Comparison of ENCODE assay signal across 24 cellular contexts in the genomic region with DNA sequence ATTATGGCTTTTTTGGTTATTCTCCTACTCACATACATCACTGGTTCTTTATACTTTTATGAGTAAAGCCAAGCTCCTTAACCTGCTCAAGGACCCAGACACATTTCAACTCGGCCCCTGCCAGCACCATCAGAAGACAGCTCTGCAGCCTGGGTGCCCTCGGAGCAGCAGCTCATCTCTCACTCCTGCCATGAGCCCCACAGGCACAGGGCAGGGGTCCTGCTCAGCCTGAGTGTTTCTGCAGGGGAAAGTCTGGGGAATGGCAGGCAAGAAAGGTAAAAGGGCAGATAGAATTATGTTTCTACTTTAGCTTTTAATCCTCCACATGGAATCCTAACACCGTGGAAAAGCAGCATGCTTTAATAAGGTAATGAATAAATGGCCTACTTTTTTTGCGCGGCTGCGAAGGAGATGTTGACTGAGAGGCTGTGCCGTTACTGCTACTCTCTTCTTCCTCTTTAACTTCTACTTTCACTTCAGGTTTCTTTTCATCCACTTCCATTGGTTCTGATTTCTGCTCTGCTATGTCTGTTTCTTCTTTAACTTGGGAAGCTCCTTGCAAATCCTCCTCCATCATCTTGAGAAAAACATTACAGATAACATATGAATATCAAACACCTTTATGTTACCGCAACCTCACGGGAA. TPM values are rescaled to one million over a fixed set of nuclear protein-coding genes. Genes with fewer than 3 reads are reported as not detected.
DNase-seq lines count a peak whose midpoint lies in the region; ATAC-seq, FAIRE-seq and TF ChIP-seq lines count a peak whose summit lies in the region.
"Had no signal": no experiment of that assay in that cellular context is flagged by ENCODE, and none has a peak within 500 bp of the region (broad histone marks: within the 10 kb centered on the region; RNA-seq: fewer than 3 reads in every experiment).

No MANE protein-coding gene starts in this region.

- peak overlapping the region; percentile 48 for H2BK15ac ChIP-seq in mesenchymal stem cell (ENCODE audit: low read depth, poor library complexity, severe bottlenecking)

- H3K9ac ChIP-seq in mesenchymal stem cell (ENCODE audit: low read length) = no peak overlapping the region

- no peak overlapping the region for H2AK5ac ChIP-seq in mesenchymal stem cell (ENCODE audit: low read length, severe bottlenecking)

- no peak overlapping the region for H3K14ac ChIP-seq in mesenchymal stem cell (ENCODE audit: low read length in 2 of 2)

- POLR2A ChIA-PET in OCI-LY7 (lab: Charles Lee) = no interaction called here

- H3K27ac ChIP-seq in OCI-LY7 (ENCODE audit: low read depth, low read length, poor library complexity, severe bottlenecking) (peak overlapping the region; percentile 54), mesenchymal stem cell (ENCODE audit: low read length, poor library complexity, severe bottlenecking) (no peak overlapping the region)
- H3K27ac ChIP-seq: esophagus squamous epithelium, psoas muscle, stomach had no signal

- H3K27ac Mint-ChIP-seq in CD14-positive monocyte = peak overlapping the region; percentile 9 to 73 (median 59)

- H3K36me3 ChIP-seq in OCI-LY7 (ENCODE audit: insufficient read depth, low read length) (peaks cover 83% of the 10 kb centered on the region), mesenchymal stem cell (ENCODE audit: control insufficient read depth in 1 of 2, insufficient read depth in 2 of 2, low read depth in 1 of 2, low read length in 2 of 2) (peaks cover 60 to 79% of the 10 kb centered on the region in 2 experiments)

- H3K9me2 ChIP-seq in OCI-LY7 (ENCODE audit: insufficient read depth, low read length) = no peaks in the 10 kb centered on the region

- H3K27me3 Mint-ChIP-seq in CD14-positive monocyte (ENCODE audit: low read depth in 3 of 3) = peaks cover 0 to 2% (median 0%) of the 10 kb centered on the region in 3 donors

- peak; percentile 9 for FAIRE-seq in GM18507 (lab: Jason Lieb, UNC)

- H2AFZ ChIP-seq in OCI-LY7 (ENCODE audit: low read length) = no peak overlapping the region
- H2AFZ ChIP-seq in mesenchymal stem cell (ENCODE audit: low read depth, low read length) = no peak overlapping the region

- H2BK120ac ChIP-seq in mesenchymal stem cell (ENCODE audit: low read depth, low read length) = no peak overlapping the region

- no peak for TF ChIP-seq CTCF in CD14-positive monocyte (IDR thresholded peaks at IDR 0.05)
- TF ChIP-seq CTCF in OCI-LY7 (conservative IDR thresholded peaks at IDR 0.05; ENCODE audit: low read length) = no peak

- no peaks in the 10 kb centered on the region for H3K79me2 ChIP-seq in OCI-LY7 (ENCODE audit: insufficient read depth, low read depth, low read length)

- no TSS peak for BruUV-seq in OCI-LY7 (replicated peaks; lab: Mats Ljungman, UMichigan)

- DNase-seq in CD14-positive monocyte (ENCODE audit: low spot score) (no peak), GM18507 (ENCODE audit: extremely low spot score, insufficient read length, low read depth) (no peak), OCI-LY7 (ENCODE audit: low spot score) (peak; percentile 24), mesenchymal stem cell (no peak), OCI-M1 (lab: John Stamatoyannopoulos, UW) (no peak)
- DNase-seq in activated CD8-positive, alpha-beta memory T cell treated with anti-CD3 and anti-CD28 coated beads, Interleukin-2, amount 50 U/mL, for 4 hours = no peak
- DNase-seq: activated naive CD4-positive, alpha-beta T cell treated with anti-CD3 and anti-CD28 coated beads, Interleukin-2, amount 50 U/mL, for 16 hours; activated T-cell treated with anti-CD3 and anti-CD28 coated beads for 4 hours; cerebellar nuclear complex; effector memory CD4-positive, alpha-beta T cell; esophagus squamous epithelium; GOT3; left cardiac atrium; midbrain; NCI-H187 treated with DMSO at 0.1 percent for 48 hours; NCI-H2227 treated with DMSO at 0.1 percent for 48 hours; NCI-H82; psoas muscle; stimulated activated CD4-positive, alpha-beta T cell treated with anti-CD3 and anti-CD28 coated beads, Interleukin-2, amount 100 ng/mL, for 24 hours; stomach; SW 1271; trophoblast cell had no signal

- H3K4me2 ChIP-seq in OCI-LY7 (ENCODE audit: low read length) = peak overlapping the region; percentile 46; the same call in 1 of the 2 replicates
- H3K4me2 ChIP-seq in mesenchymal stem cell (ENCODE audit: low read length, poor library complexity, severe bottlenecking) = no peak overlapping the region

- H3K4me1 Mint-ChIP-seq in CD14-positive monocyte = peaks cover 17% of the 10 kb centered on the region

- H3K4ac ChIP-seq in mesenchymal stem cell (ENCODE audit: low read depth in 1 of 2, low read length in 2 of 2) = no peak overlapping the region

- no peak overlapping the region for H3K23ac ChIP-seq in mesenchymal stem cell (ENCODE audit: low read length in 2 of 2)

- no peak overlapping the region for H3K4me3 Mint-ChIP-seq in CD14-positive monocyte

- intact Hi-C loops in CD14-positive monocyte (cut with micrococcal nuclease) = no loop called here
- intact Hi-C loops in OCI-LY7 (cut with micrococcal nuclease; ENCODE audit: unreplicated experiment) = no loop called here

- H4K8ac ChIP-seq in mesenchymal stem cell (ENCODE audit: low read length) = no peak overlapping the region

- H3K9me3 Mint-ChIP-seq in CD14-positive monocyte = peaks cover 0 to 1% (median 0%) of the 10 kb centered on the region in 7 donors

- H2BK12ac ChIP-seq in mesenchymal stem cell (ENCODE audit: low read length in 2 of 2) = no peak overlapping the region

- 99% methylated on average over 8 of the region's 9 CpGs for WGBS in mesenchymal stem cell

- H3K79me1 ChIP-seq in mesenchymal stem cell (replicated peaks; ENCODE audit: low read length, poor library complexity, severe bottlenecking) = peaks cover 43% of the 10 kb centered on the region

- H4K91ac ChIP-seq in mesenchymal stem cell (ENCODE audit: low read length) = no peak overlapping the region

- no peaks in the 10 kb centered on the region for H3K27me3 ChIP-seq in mesenchymal stem cell (ENCODE audit: control insufficient read depth in 1 of 2, insufficient read depth in 1 of 2, low read length in 2 of 2)
- H3K27me3 ChIP-seq: esophagus squamous epithelium, stomach had no signal

- H2BK5ac ChIP-seq in mesenchymal stem cell (ENCODE audit: low read depth, low read length, poor library complexity, severe bottlenecking) = no peak overlapping the region

- H3K9me3 ChIP-seq in OCI-LY7 (ENCODE audit: low read length) (no peaks in the 10 kb centered on the region), mesenchymal stem cell (ENCODE audit: control insufficient read depth, low read length) (no peaks in the 10 kb centered on the region)
- H3K9me3 ChIP-seq: esophagus squamous epithelium, psoas muscle, stomach had no signal

- ATAC-seq in GM18517 (IDR thresholded peaks at IDR 0.05; ENCODE audit: unreplicated experiment) (no peak), HG02870 (IDR thresholded peaks at IDR 0.05; ENCODE audit: unreplicated experiment) (no peak)
- ATAC-seq: left cardiac atrium, psoas muscle had no signal

- peaks cover 78 to 91% of the 10 kb centered on the region in 2 donors for H3K36me3 Mint-ChIP-seq in CD14-positive monocyte

- peaks cover 16% of the 10 kb centered on the region for H3K4me1 ChIP-seq in OCI-LY7 (ENCODE audit: insufficient read depth, low read length, poor library complexity, severe bottlenecking)
- no peaks in the 10 kb centered on the region for H3K4me1 ChIP-seq in mesenchymal stem cell (ENCODE audit: control insufficient read depth, insufficient read depth, low read depth, low read length)

- no peaks in the 10 kb centered on the region for H4K20me1 ChIP-seq in OCI-LY7 (ENCODE audit: insufficient read depth, low read length)

- CTCF ChIA-PET in OCI-LY7 (lab: Charles Lee; ENCODE audit: unreplicated experiment) = no interaction called here

- H3K4me3 ChIP-seq in OCI-LY7 (ENCODE audit: low read depth, low read length, poor library complexity, severe bottlenecking) (peak overlapping the region; percentile 14), mesenchymal stem cell (ENCODE audit: insufficient read depth in 1 of 2, low read depth in 1 of 2, low read length in 2 of 2) (no peak overlapping the region)
- H3K4me3 ChIP-seq: esophagus squamous epithelium, psoas muscle, stomach had no signal

- no peak overlapping the region for H3K18ac ChIP-seq in mesenchymal stem cell (ENCODE audit: low read depth in 1 of 2, low read length in 2 of 2)

RNA-seq across cellular contexts. Expression of a gene that starts 50.1 kb away (rescaled TPM):
- polyA plus RNA-seq in CD14-positive monocyte = 10 to 100 TPM; 22.8 to 22.9 TPM
- total RNA-seq in OCI-LY7 (2014; rRNA removed; shearing (Covaris generic)) = 155 and 242 TPM in 2 replicates
- 185 TPM in 2 replicates for total RNA-seq in OCI-LY7 (2022)
- polyA plus RNA-seq in mesenchymal stem cell (2013, experiment 1 of 2) = 45.0 TPM
- polyA plus RNA-seq in mesenchymal stem cell (2013, experiment 2 of 2) = 44.5 TPM
